9 cellular contexts compared by ENCODE assay signal in the genomic region with DNA sequence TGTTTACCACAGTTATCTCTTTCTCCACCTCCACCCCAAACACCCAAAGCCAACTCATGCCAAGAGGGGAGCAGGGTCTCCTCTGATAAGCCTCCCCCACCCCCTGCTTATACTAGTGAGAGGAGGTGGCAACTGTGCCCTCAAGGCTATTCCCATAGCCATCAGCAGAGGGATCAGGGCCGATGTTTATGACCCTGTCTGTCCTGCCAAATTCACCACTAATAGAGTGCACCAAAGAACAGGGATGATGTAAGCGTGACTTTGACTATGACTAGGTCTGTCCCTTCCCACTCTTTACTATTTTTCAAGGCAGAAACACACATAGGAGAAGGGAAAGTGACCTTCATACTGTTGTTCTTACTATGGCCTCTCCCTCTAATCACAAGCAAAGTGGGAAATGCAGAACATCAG.
DNase-seq lines count a peak whose midpoint lies in the region; ATAC-seq and TF ChIP-seq lines count a peak whose summit lies in the region.
"Had no signal": no experiment of that assay in that cellular context is flagged by ENCODE, and none has a peak within 500 bp of the region (broad histone marks: within the 10 kb centered on the region; RNA-seq: fewer than 3 reads in every experiment).

No MANE protein-coding gene starts in this region.

- no peaks in the 10 kb centered on the region for H3K36me3 ChIP-seq in Panc1 (ENCODE audit: control insufficient read depth, insufficient read depth, low read length)
- H3K36me3 ChIP-seq in sigmoid colon, result no peaks in the 10 kb centered on the region

- no peaks in the 10 kb centered on the region for H3K9me3 ChIP-seq in Panc1 (ENCODE audit: control insufficient read depth, insufficient read depth, low read depth, low read length)
- H3K9me3 ChIP-seq in sigmoid colon, result no peaks in the 10 kb centered on the region

- no peaks in the 10 kb centered on the region for H3K27me3 ChIP-seq in Panc1 (ENCODE audit: control insufficient read depth, insufficient read depth, low read length)
- H3K27me3 ChIP-seq in sigmoid colon, result no peaks in the 10 kb centered on the region

- peak; percentile 45; the same call in 1 of the 2 replicates for ATAC-seq in Panc1
- ATAC-seq in esophagus mucosa, result peak; percentile 6
- no peak for ATAC-seq in GM21825 (IDR thresholded peaks at IDR 0.05; ENCODE audit: unreplicated experiment)
- ATAC-seq in GM21367 (IDR thresholded peaks at IDR 0.05; ENCODE audit: unreplicated experiment), result no peak
- ATAC-seq in HG03095 (IDR thresholded peaks at IDR 0.05; ENCODE audit: unreplicated experiment), result no peak

- H3K27ac ChIP-seq in Panc1 (ENCODE audit: low read length), result peak overlapping the region; percentile 32; the same call in 1 of the 2 replicates
- H3K27ac ChIP-seq in sigmoid colon, result peak overlapping the region; percentile 48 to 80 (median 74)

- no TSS peak for BruUV-seq in Panc1 (replicated peaks; lab: Mats Ljungman, UMichigan)

- TF ChIP-seq CTCF in GM12865 (IDR thresholded peaks at IDR 0.05; ENCODE audit: insufficient read depth, low read depth, low read length, missing control alignments), result no peak
- no peak for TF ChIP-seq CTCF in Panc1 (IDR thresholded peaks at IDR 0.05)
- no peak for TF ChIP-seq CTCF in sigmoid colon (IDR thresholded peaks at IDR 0.05)

- in situ Hi-C loops in Panc1 (cut with HindIII; ENCODE audit: low pct_unique_long_range_greater_than_20kb, low sequenced_read_pairs), result loop anchor here (25.0 kb wide), 1 partner anchor 120 kb away; no protein-coding TSS in a partner anchor

- TF ChIP-seq EP300 in sigmoid colon (IDR thresholded peaks at IDR 0.05), result no peak

- TF ChIP-seq POLR2A in sigmoid colon (IDR thresholded peaks at IDR 0.05), result no peak

- peaks cover 12% of the 10 kb centered on the region for H3K4me1 ChIP-seq in Panc1 (ENCODE audit: control insufficient read depth, insufficient read depth, low read length)
- H3K4me1 ChIP-seq in sigmoid colon, result peaks cover 0 to 82% (median 70%) of the 10 kb centered on the region in 4 donors

- intact Hi-C loops in Panc1 (cut with micrococcal nuclease; ENCODE audit: unreplicated experiment), result no loop called here
- intact Hi-C loops in sigmoid colon (cut with DNase I), result loop anchor here (5.0 kb wide), 2 partner anchors 40 to 60 kb away; no protein-coding TSS in a partner anchor

- CTCF ChIA-PET in Panc1 (lab: Charles Lee), result no interaction called here

- 42 to 65% methylated on average over 2 of the region's 2 CpGs for WGBS in sigmoid colon, 2 donors

- H3K4me3 ChIP-seq in GM12865 (ENCODE audit: low read depth, low read length) (no peak overlapping the region), Panc1 (ENCODE audit: low read depth in 2 of 2, low read length in 2 of 2) (no peak overlapping the region), sigmoid colon (no peak overlapping the region)

- POLR2A ChIA-PET in Panc1 (lab: Charles Lee), result no interaction called here

- peak; percentile 15 for DNase-seq in GM12865 (ENCODE audit: low read depth)
- DNase-seq in Panc1 (ENCODE audit: low read depth, low spot score), result no peak
- DNase-seq in sigmoid colon, result no peak
- DNase-seq in activated CD4-positive, alpha-beta T cell treated with anti-CD3 and anti-CD28 coated beads, Interleukin-2, amount 50 U/mL, for 48 hours, result no peak
- DNase-seq: activated gamma-delta T cell treated with Interleukin-2 at 50 U/mL for 16 hours had no signal

Comparison
In these comparisons a context has a peak if more than half of its experiments do, and no peak if none do; other contexts are left out.
1. ATAC-seq: peak in Panc1 (single experiment) and esophagus mucosa (single experiment); none in GM21825 (single experiment), GM21367 (single experiment) and HG03095 (single experiment).